23 cellular contexts compared by ENCODE assay signal in genomic region chr18:10413722-10414121, GRCh38. TPM values are rescaled to one million over a fixed set of nuclear protein-coding genes. Genes with fewer than 3 reads are reported as not detected.
"Had no signal": no experiment of that assay in that cellular context is flagged by ENCODE, and none has a peak within 500 bp of the region (broad histone marks: within the 10 kb centered on the region; RNA-seq: fewer than 3 reads in every experiment).

No MANE protein-coding gene starts in this region.

- DNase-seq: activated CD4-positive, alpha-beta T cell treated with anti-CD3 and anti-CD28 coated beads for 48 hours; activated CD4-positive, alpha-beta T cell treated with anti-CD3 and anti-CD28 coated beads, Interleukin-2, amount 50 U/mL, for 48 hours; activated CD8-positive, alpha-beta memory T cell treated with anti-CD3 and anti-CD28 coated beads for 24 hours; activated effector memory CD4-positive, alpha-beta T cell treated with anti-CD3 and anti-CD28 coated beads, Interleukin-2, amount 50 U/mL, for 16 hours; activated naive CD4-positive, alpha-beta T cell treated with anti-CD3 and anti-CD28 coated beads for 36 hours; activated naive CD8-positive, alpha-beta T cell treated with anti-CD3 and anti-CD28 coated beads for 36 hours; effector memory CD8-positive, alpha-beta T cell; foreskin melanocyte; left lung; right cardiac atrium; stimulated activated CD4-positive, alpha-beta T cell treated with anti-CD3 and anti-CD28 coated beads, Interleukin-15, amount 100 ng/mL, for 24 hours; stimulated activated CD4-positive, alpha-beta T cell treated with anti-CD3 and anti-CD28 coated beads, Interleukin-2, amount 100 ng/mL, for 24 hours; stimulated activated naive CD4-positive, alpha-beta T cell; T-helper 9 cell; WERI-Rb-1 had no signal

- H3K27me3 Mint-ChIP-seq: activated naive CD8-positive, alpha-beta T cell treated with anti-CD3 and anti-CD28 coated beads for 36 hours had no signal

- H3K4me1 Mint-ChIP-seq: activated naive CD8-positive, alpha-beta T cell treated with anti-CD3 and anti-CD28 coated beads for 36 hours; nephron had no signal

- H3K27me3 ChIP-seq: ascending aorta, left lung, tibial nerve had no signal

- H3K27ac ChIP-seq: ascending aorta, left lung, tibial nerve, WERI-Rb-1 had no signal

- H3K9me3 ChIP-seq: ascending aorta, left lung, tibial nerve had no signal

- H3K36me3 ChIP-seq: ascending aorta, left lung, tibial nerve, WERI-Rb-1 had no signal

- H3K27ac Mint-ChIP-seq: activated naive CD4-positive, alpha-beta T cell treated with anti-CD3 and anti-CD28 coated beads for 36 hours; activated naive CD8-positive, alpha-beta T cell treated with anti-CD3 and anti-CD28 coated beads for 36 hours; effector memory CD8-positive, alpha-beta T cell; nephron had no signal

- ATAC-seq: activated CD4-positive, CD25-positive, alpha-beta regulatory T cell treated with anti-CD3 and anti-CD28 coated beads, Interleukin-2, amount 50 U/mL, for 24 hours; effector memory CD8-positive, alpha-beta T cell; left lung had no signal

- H3K9me3 Mint-ChIP-seq: activated naive CD4-positive, alpha-beta T cell treated with anti-CD3 and anti-CD28 coated beads for 36 hours; activated naive CD8-positive, alpha-beta T cell treated with anti-CD3 and anti-CD28 coated beads for 36 hours; effector memory CD8-positive, alpha-beta T cell had no signal

- H3K4me1 ChIP-seq: ascending aorta, left lung had no signal

- H3K4me3 Mint-ChIP-seq: activated naive CD4-positive, alpha-beta T cell treated with anti-CD3 and anti-CD28 coated beads for 36 hours; activated naive CD8-positive, alpha-beta T cell treated with anti-CD3 and anti-CD28 coated beads for 36 hours; brain; effector memory CD8-positive, alpha-beta T cell; nephron had no signal

- H3K4me3 ChIP-seq: ascending aorta, coronary artery, left lung, tibial nerve had no signal

RNA-seq across cellular contexts. Expression of gene APCDD1, which starts 40.7 kb away (rescaled TPM):
- total RNA-seq: activated naive CD4-positive, alpha-beta T cell treated with anti-CD3 and anti-CD28 coated beads for 36 hours; activated naive CD8-positive, alpha-beta T cell treated with anti-CD3 and anti-CD28 coated beads for 36 hours; lung microvascular endothelial cell; T-helper 1 cell treated with Interleukin-12 subunit alpha and Interleukin-12 subunit beta and Interleukin-4 antibody, amounts not matched to agents 30 ng/mL and 1 ng/mL, for 36 hours had no signal
